1 cellular context compared by ENCODE assay signal in the genomic region with DNA sequence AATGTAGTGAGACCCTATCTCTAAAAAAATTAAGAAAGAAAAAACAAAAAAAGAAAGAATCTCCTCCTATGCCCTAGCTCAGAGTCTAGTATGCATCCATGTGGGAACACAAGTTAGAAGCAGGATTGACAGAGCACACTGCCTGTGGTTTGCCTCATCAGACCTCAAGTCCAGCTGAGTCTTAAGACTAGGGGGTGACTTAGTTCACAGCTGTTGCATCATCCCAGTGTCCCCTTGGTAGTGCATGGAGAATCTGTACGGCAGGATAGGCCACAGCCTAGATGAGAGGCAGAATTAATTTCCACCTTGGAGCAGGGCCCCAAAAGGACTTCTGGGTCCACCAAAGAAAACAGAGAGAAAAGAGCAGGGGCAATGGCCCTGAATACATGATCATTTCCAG.
TF ChIP-seq lines count a peak whose summit lies in the region.

No MANE protein-coding gene starts in this region.

TF ChIP-seq in K562, 482 proteins besides CTCF, POLR2A, EP300 and RAD21 (continued from another document):
- TF ChIP-seq, protein P1, sequence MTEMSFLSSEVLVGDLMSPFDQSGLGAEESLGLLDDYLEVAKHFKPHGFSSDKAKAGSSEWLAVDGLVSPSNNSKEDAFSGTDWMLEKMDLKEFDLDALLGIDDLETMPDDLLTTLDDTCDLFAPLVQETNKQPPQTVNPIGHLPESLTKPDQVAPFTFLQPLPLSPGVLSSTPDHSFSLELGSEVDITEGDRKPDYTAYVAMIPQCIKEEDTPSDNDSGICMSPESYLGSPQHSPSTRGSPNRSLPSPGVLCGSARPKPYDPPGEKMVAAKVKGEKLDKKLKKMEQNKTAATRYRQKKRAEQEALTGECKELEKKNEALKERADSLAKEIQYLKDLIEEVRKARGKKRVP (CRISPR knock-in tag; IDR thresholded peaks at IDR 0.05): peak; percentile 87
- TF ChIP-seq CHCHD3 (CRISPR knock-in tag; IDR thresholded peaks at IDR 0.05) (no peak), MXI1 (IDR thresholded peaks at IDR 0.05; ENCODE audit: low read depth, low read length) (no peak), ZSCAN32 (CRISPR knock-in tag; IDR thresholded peaks at IDR 0.05) (peak; percentile 78; the same call in 1 of the 2 replicates), FOXJ3 (CRISPR knock-in tag; IDR thresholded peaks at IDR 0.05) (no peak), GATA2 (CRISPR knock-in tag; IDR thresholded peaks at IDR 0.05) (no peak)
- TF ChIP-seq, protein P2, sequence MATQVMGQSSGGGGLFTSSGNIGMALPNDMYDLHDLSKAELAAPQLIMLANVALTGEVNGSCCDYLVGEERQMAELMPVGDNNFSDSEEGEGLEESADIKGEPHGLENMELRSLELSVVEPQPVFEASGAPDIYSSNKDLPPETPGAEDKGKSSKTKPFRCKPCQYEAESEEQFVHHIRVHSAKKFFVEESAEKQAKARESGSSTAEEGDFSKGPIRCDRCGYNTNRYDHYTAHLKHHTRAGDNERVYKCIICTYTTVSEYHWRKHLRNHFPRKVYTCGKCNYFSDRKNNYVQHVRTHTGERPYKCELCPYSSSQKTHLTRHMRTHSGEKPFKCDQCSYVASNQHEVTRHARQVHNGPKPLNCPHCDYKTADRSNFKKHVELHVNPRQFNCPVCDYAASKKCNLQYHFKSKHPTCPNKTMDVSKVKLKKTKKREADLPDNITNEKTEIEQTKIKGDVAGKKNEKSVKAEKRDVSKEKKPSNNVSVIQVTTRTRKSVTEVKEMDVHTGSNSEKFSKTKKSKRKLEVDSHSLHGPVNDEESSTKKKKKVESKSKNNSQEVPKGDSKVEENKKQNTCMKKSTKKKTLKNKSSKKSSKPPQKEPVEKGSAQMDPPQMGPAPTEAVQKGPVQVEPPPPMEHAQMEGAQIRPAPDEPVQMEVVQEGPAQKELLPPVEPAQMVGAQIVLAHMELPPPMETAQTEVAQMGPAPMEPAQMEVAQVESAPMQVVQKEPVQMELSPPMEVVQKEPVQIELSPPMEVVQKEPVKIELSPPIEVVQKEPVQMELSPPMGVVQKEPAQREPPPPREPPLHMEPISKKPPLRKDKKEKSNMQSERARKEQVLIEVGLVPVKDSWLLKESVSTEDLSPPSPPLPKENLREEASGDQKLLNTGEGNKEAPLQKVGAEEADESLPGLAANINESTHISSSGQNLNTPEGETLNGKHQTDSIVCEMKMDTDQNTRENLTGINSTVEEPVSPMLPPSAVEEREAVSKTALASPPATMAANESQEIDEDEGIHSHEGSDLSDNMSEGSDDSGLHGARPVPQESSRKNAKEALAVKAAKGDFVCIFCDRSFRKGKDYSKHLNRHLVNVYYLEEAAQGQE (CRISPR knock-in tag; IDR thresholded peaks at IDR 0.05; ENCODE audit: low read depth): no peak
